ENCODE assay signal across 24 cellular contexts in the genomic region with DNA sequence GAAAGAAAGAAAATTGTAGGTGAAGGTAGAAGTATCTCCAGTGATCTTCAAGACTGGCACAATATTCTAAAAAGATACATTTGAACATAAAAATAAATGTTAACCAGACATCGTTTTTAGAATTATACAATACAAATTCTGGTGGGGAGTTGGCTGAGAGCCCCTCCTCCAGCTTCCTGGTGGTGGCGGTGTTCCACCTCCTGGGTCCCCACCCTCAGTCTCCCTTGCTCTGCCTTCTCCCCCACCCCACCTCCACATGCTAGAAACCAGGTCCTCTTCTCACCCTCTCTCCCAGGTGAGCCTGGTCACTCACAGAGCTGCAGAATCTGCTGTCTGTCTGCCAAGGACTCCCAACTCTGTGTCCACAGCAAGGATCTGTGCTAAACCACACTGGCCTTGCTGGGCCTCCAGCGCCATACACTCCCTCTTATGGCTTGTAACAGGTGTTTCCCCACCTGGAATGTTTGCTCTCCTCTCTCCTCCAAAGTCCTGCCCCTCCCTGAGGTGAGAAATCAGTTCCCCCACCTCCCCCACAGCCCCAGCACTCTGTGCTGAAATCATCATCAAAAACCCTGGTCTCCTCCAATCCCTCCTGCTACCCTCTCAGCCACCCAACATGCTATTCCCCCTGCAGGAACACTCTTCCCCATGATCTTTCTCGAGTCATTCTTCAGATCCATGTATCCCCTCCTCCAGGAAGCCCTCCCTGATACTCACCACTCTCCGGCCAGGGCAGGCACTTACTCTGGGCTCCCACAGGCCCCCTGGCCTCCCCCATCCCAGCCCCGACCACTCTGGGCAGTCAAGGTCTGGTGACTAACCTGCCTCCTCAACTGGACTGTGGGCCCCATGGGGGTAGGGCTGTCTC. TPM values are rescaled to one million over a fixed set of nuclear protein-coding genes. Genes with fewer than 3 reads are reported as not detected.
DNase-seq lines count a peak whose midpoint lies in the region; ATAC-seq and TF ChIP-seq lines count a peak whose summit lies in the region.
"Had no signal": no experiment of that assay in that cellular context is flagged by ENCODE, and none has a peak within 500 bp of the region (broad histone marks: within the 10 kb centered on the region; RNA-seq: fewer than 3 reads in every experiment).

No MANE protein-coding gene starts in this region.

- peak overlapping the region; percentile 37; the same call in 1 of the 2 replicates for H3K27ac Mint-ChIP-seq in GM23338
- H3K27ac Mint-ChIP-seq in stimulated activated effector memory CD8-positive, alpha-beta T cell treated with anti-CD3 and anti-CD28 coated beads, Interleukin-12 subunit alpha, Interleukin-12 subunit beta, amount 100 ng/mL, for 72 hours: peak overlapping the region; percentile 69
- H3K27ac Mint-ChIP-seq: activated naive CD8-positive, alpha-beta T cell had no signal

- POLR2A ChIA-PET in PC-9 (lab: Charles Lee; ENCODE audit: unreplicated experiment): no interaction called here

- peaks cover 5% of the 10 kb centered on the region; the same call in 1 of the 3 replicates for H3K36me3 Mint-ChIP-seq in GM23338 (ENCODE audit: low read depth)
- no peaks in the 10 kb centered on the region for H3K36me3 Mint-ChIP-seq in stimulated activated effector memory CD8-positive, alpha-beta T cell treated with anti-CD3 and anti-CD28 coated beads, Interleukin-12 subunit alpha, Interleukin-12 subunit beta, amount 100 ng/mL, for 72 hours
- H3K36me3 Mint-ChIP-seq: T-cell had no signal

- no peaks in the 10 kb centered on the region for H3K27me3 ChIP-seq in GM23338 (ENCODE audit: insufficient read depth)
- no peaks in the 10 kb centered on the region for H3K27me3 ChIP-seq in PC-9 (ENCODE audit: insufficient read depth, low read depth)
- no peaks in the 10 kb centered on the region for H3K27me3 ChIP-seq in left lung
- H3K27me3 ChIP-seq in foreskin keratinocyte: peaks cover 3% of the 10 kb centered on the region
- H3K27me3 ChIP-seq: right atrium auricular region had no signal

- BruUV-seq in PC-9 (replicated peaks; lab: Mats Ljungman, UMichigan): no TSS peak

- intact Hi-C loops in PC-9 (cut with micrococcal nuclease; ENCODE audit: unreplicated experiment) (no loop called here), left lung (cut with DNase I) (no loop called here), Right ventricle myocardium superior (cut with DNase I) (no loop called here)

- peaks cover 8% of the 10 kb centered on the region; the same call in 1 of the 2 replicates for H3F3A ChIP-seq in GM23338 (replicated peaks; ENCODE audit: low read depth)
- peaks cover 34% of the 10 kb centered on the region for H3F3A ChIP-seq in PC-9 (ENCODE audit: insufficient read depth, low read depth)

- H2AFZ ChIP-seq in GM23338: no peak overlapping the region
- H2AFZ ChIP-seq in PC-9: no peak overlapping the region

- DNase-seq in GM23338 (ENCODE audit: low spot score): no peak
- peak; percentile 11 to 46 for DNase-seq in PC-9
- peak in 1 of 2 donors; percentile 58 for DNase-seq in left lung
- DNase-seq in stimulated activated effector memory CD8-positive, alpha-beta T cell treated with anti-CD3 and anti-CD28 coated beads, Interleukin-12 subunit alpha, Interleukin-12 subunit beta, amount 100 ng/mL, for 72 hours (ENCODE audit: low spot score in 2 of 2): no peak
- no peak for DNase-seq in retina
- DNase-seq in T1000 (lab: John Stamatoyannopoulos, UW): no peak
- DNase-seq in Right ventricle myocardium superior: no peak
- DNase-seq in foreskin keratinocyte: no peak
- DNase-seq: activated CD4-positive, alpha-beta T cell treated with anti-CD3 and anti-CD28 coated beads, Interleukin-2, amount 50 U/mL, for 1 hour; DMS 273 treated with DMSO at 0.1 percent for 48 hours; foreskin melanocyte; hippocampal formation; NCI-H1105; NCI-H2029; NCI-H345; stimulated activated CD4-positive, alpha-beta T cell treated with anti-CD3 and anti-CD28 coated beads, Interleukin-12 subunit alpha, Interleukin-12 subunit beta, amount 100 ng/mL, for 4 hours; stimulated activated CD4-positive, alpha-beta T cell treated with anti-CD3 and anti-CD28 coated beads, Interleukin-4, amount 100 ng/mL, for 4 hours; T-cell had no signal

- H3K9me3 Mint-ChIP-seq in GM23338: no peaks in the 10 kb centered on the region; the same call in 2 of the 3 replicates
- no peaks in the 10 kb centered on the region for H3K9me3 Mint-ChIP-seq in stimulated activated effector memory CD8-positive, alpha-beta T cell treated with anti-CD3 and anti-CD28 coated beads, Interleukin-12 subunit alpha, Interleukin-12 subunit beta, amount 100 ng/mL, for 72 hours
- H3K9me3 Mint-ChIP-seq: central memory CD8-positive, alpha-beta T cell; T-cell had no signal

- TF ChIP-seq CTCF in GM23338 (conservative IDR thresholded peaks at IDR 0.05; ENCODE audit: low read depth in 2 of 2): peak; percentile 49 to 61
- no peak for TF ChIP-seq CTCF in PC-9 (conservative IDR thresholded peaks at IDR 0.05)
- TF ChIP-seq CTCF in left lung (IDR thresholded peaks at IDR 0.05): no peak
- TF ChIP-seq CTCF in foreskin keratinocyte (conservative IDR thresholded peaks at IDR 0.05): no peak

- peaks cover 24% of the 10 kb centered on the region for H3K4me1 ChIP-seq in GM23338 (ENCODE audit: insufficient read depth)
- peaks cover 41% of the 10 kb centered on the region for H3K4me1 ChIP-seq in PC-9 (replicated peaks; ENCODE audit: insufficient read depth)
- peaks cover 0 to 17% of the 10 kb centered on the region in 2 donors for H3K4me1 ChIP-seq in left lung
- H3K4me1 ChIP-seq in foreskin keratinocyte: peaks cover 7% of the 10 kb centered on the region
- H3K4me1 ChIP-seq: right atrium auricular region had no signal

- peaks cover 8% of the 10 kb centered on the region; the same call in 1 of the 2 replicates for H3K79me2 ChIP-seq in GM23338 (replicated peaks; ENCODE audit: insufficient read depth)
- H3K79me2 ChIP-seq in PC-9 (ENCODE audit: low read depth): no peaks in the 10 kb centered on the region

- ATAC-seq in GM23338 (peak; percentile 40), left lung (peak; percentile 70), Right ventricle myocardium superior (ENCODE audit: poor library complexity) (no peak), foreskin keratinocyte (no peak)
- ATAC-seq in stimulated activated effector memory CD8-positive, alpha-beta T cell treated with anti-CD3 and anti-CD28 coated beads, Interleukin-12 subunit alpha, Interleukin-12 subunit beta, amount 100 ng/mL, for 72 hours: peak; percentile 36
- ATAC-seq: T-cell had no signal

- H3K4me2 ChIP-seq in GM23338 (peak overlapping the region; percentile 26; the same call in 1 of the 2 replicates), PC-9 (peak overlapping the region; percentile 23; the same call in 1 of the 2 replicates)

- CTCF ChIA-PET in PC-9 (lab: Charles Lee): no interaction called here

- peaks cover 1% of the 10 kb centered on the region for H3K27me3 Mint-ChIP-seq in GM23338 (ENCODE audit: insufficient read depth, low read depth, poor library complexity)
- H3K27me3 Mint-ChIP-seq: central memory CD8-positive, alpha-beta T cell had no signal

- no peak overlapping the region for H3K27ac ChIP-seq in GM23338 (ENCODE audit: low read depth)
- no peak overlapping the region for H3K27ac ChIP-seq in PC-9
- H3K27ac ChIP-seq in left lung: no peak overlapping the region
- H3K27ac ChIP-seq in foreskin keratinocyte: no peak overlapping the region
- H3K27ac ChIP-seq: right atrium auricular region had no signal

- H3K4me3 ChIP-seq in GM23338 (no peak overlapping the region), PC-9 (no peak overlapping the region), left lung (no peak overlapping the region)
- H3K4me3 ChIP-seq: right atrium auricular region had no signal

- H3K36me3 ChIP-seq in GM23338 (ENCODE audit: insufficient read depth) (no peaks in the 10 kb centered on the region), PC-9 (ENCODE audit: low read depth) (no peaks in the 10 kb centered on the region), left lung (no peaks in the 10 kb centered on the region)
- H3K36me3 ChIP-seq: right atrium auricular region had no signal

- H3K4me1 Mint-ChIP-seq in GM23338: peaks cover 35% of the 10 kb centered on the region
- H3K4me1 Mint-ChIP-seq in stimulated activated effector memory CD8-positive, alpha-beta T cell treated with anti-CD3 and anti-CD28 coated beads, Interleukin-12 subunit alpha, Interleukin-12 subunit beta, amount 100 ng/mL, for 72 hours: peaks cover 10% of the 10 kb centered on the region

- H4K20me1 ChIP-seq in GM23338 (replicated peaks; ENCODE audit: insufficient read depth) (no peaks in the 10 kb centered on the region), PC-9 (ENCODE audit: insufficient read depth) (no peaks in the 10 kb centered on the region)

- H3K4me3 Mint-ChIP-seq in GM23338: no peak overlapping the region
- H3K4me3 Mint-ChIP-seq in stimulated activated effector memory CD8-positive, alpha-beta T cell treated with anti-CD3 and anti-CD28 coated beads, Interleukin-12 subunit alpha, Interleukin-12 subunit beta, amount 100 ng/mL, for 72 hours: no peak overlapping the region
- H3K4me3 Mint-ChIP-seq: activated naive CD8-positive, alpha-beta T cell; central memory CD8-positive, alpha-beta T cell; T-cell had no signal

- H3K9me2 ChIP-seq in GM23338 (ENCODE audit: insufficient read depth) (no peaks in the 10 kb centered on the region), PC-9 (ENCODE audit: insufficient read depth) (no peaks in the 10 kb centered on the region)

- H3K9me3 ChIP-seq in PC-9 (ENCODE audit: insufficient read depth, low read depth) (no peaks in the 10 kb centered on the region), left lung (no peaks in the 10 kb centered on the region)
- H3K9me3 ChIP-seq: right atrium auricular region had no signal

TF ChIP-seq in GM23338, 12 proteins besides CTCF, POLR2A, EP300 and RAD21 (continues in another document):
- TF ChIP-seq ZNF114 (CRISPR knock-in tag; IDR thresholded peaks at IDR 0.05) (no peak), POLR2AphosphoS5 (IDR thresholded peaks at IDR 0.05; ENCODE audit: low read depth) (no peak)

RNA-seq across cellular contexts. Expression of a gene that starts 20.5 kb away (rescaled TPM):
- total RNA-seq in GM23338 (2014; rRNA removed; shearing (Covaris generic)): 272 and 315 TPM in 2 replicates
- 130 and 137 TPM in 2 replicates for polyA plus RNA-seq in GM23338 (2016; fragmentation: Nextera tagmentation; extraction: Ambion mirVana)
- total RNA-seq in PC-9 (2021): 6.8 and 14.9 TPM in 2 replicates
- total RNA-seq in left lung: 10 to 100 TPM; 12.5 to 22.5 TPM
- total RNA-seq in Right ventricle myocardium superior: 0.56 TPM
- total RNA-seq in foreskin keratinocyte: 8.5 and 10.8 TPM in 2 replicates
- polyA plus RNA-seq in foreskin keratinocyte: 11.5 and 13.4 TPM in 2 replicates
- total RNA-seq: G401, myocyte had no signal

RNA-seq across cellular contexts. Expression of a gene that starts 46.5 kb away (rescaled TPM):
- 23.7 and 28.4 TPM in 2 replicates for total RNA-seq in GM23338 (2014; rRNA removed; shearing (Covaris generic))
- polyA plus RNA-seq in GM23338 (2016; fragmentation: Nextera tagmentation; extraction: Ambion mirVana): 7.5 and 9.0 TPM in 2 replicates
- 236 and 271 TPM in 2 replicates for total RNA-seq in PC-9 (2021)
- 10 to 100 TPM; 35.2 to 48.2 TPM for total RNA-seq in left lung
- total RNA-seq in Right ventricle myocardium superior: 18.0 TPM
- total RNA-seq in foreskin keratinocyte: 163 and 167 TPM in 2 replicates
- polyA plus RNA-seq in foreskin keratinocyte: 55.7 and 59.9 TPM in 2 replicates

RNA-seq across cellular contexts. Expression of a gene that starts 58.3 kb away (rescaled TPM):
- not detected in 2 replicates for total RNA-seq in GM23338 (2014; rRNA removed; shearing (Covaris generic))
- polyA plus RNA-seq in GM23338 (2016; fragmentation: Nextera tagmentation; extraction: Ambion mirVana) (0.99 and 1.1 TPM in 2 replicates), foreskin keratinocyte (not detected in 2 replicates)
- total RNA-seq in PC-9 (2021) (not detected in 2 replicates), left lung (1 to 10 TPM in 1 of 2 donors, not detected in 1; 1.0 TPM), Right ventricle myocardium superior (not detected), foreskin keratinocyte (not detected in 2 replicates)
- total RNA-seq: G401, liver, myocyte, right atrium auricular region had no signal
- polyA plus RNA-seq: liver had no signal

Comparison
In these comparisons a context has a peak if more than half of its experiments do, and no peak if none do; other contexts are left out.
1. ATAC-seq: peak in GM23338 (single experiment), left lung (single experiment) and stimulated activated effector memory CD8-positive, alpha-beta T cell treated with anti-CD3 and anti-CD28 coated beads, Interleukin-12 subunit alpha, Interleukin-12 subunit beta, amount 100 ng/mL, for 72 hours (single experiment); none in Right ventricle myocardium superior (single experiment) and foreskin keratinocyte (single experiment).
2. DNase-seq: peak in PC-9 (2 of 2); none in GM23338 (single experiment), stimulated activated effector memory CD8-positive, alpha-beta T cell treated with anti-CD3 and anti-CD28 coated beads, Interleukin-12 subunit alpha, Interleukin-12 subunit beta, amount 100 ng/mL, for 72 hours (0 of 2), retina (single experiment), T1000 (single experiment), Right ventricle myocardium superior (single experiment) and foreskin keratinocyte (0 of 2).
3. CTCF ChIP-seq: peak in GM23338 (2 of 2); none in PC-9 (single experiment), left lung (0 of 2) and foreskin keratinocyte (single experiment).
4. RNA of a gene that starts 20.5 kb away (total RNA-seq): 272 to 315 TPM in GM23338; 12.5 to 22.5 TPM in left lung, 8.5 to 10.8 TPM in foreskin keratinocyte, 6.8 to 14.9 TPM in PC-9 and 0.56 TPM in Right ventricle myocardium superior (single experiment); every median in the first group is over 10 times any median in the second.